In the genomic region with DNA sequence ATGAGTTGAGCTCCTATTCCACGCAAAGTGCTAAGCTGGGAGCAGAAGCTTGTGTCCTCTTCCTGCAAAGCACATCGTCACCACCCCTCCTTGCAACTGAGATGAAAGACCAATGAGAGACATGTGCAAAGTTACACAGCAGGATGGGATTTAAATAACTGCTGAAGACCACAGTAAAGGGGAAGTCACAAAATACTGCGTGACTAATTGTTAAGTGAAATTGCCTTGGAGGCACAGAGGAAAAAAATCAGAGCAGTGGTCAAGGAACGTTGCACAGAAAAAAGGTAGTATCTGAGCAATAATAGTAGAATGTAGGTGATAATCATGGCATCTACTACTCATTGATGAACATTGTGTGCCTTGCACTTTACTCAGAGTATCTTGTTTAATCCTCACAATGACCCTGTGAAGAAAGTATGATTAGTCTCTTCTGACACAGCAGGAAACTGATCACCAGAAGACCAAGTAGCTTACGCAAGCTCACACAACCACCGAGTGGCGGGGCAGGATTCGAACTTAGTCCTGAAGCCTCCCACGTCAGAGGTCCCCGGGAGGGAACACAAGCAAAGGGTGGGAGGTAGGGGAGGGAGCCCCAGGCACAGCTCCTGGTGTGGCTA, we compare ENCODE assay signal across 1 cellular context.
TF ChIP-seq lines count a peak whose summit lies in the region.

No MANE protein-coding gene starts in this region.

TF ChIP-seq in HepG2, 621 proteins besides CTCF, POLR2A, EP300 and RAD21:
- TF ChIP-seq ATF7-NPFF (CRISPR knock-in tag; IDR thresholded peaks at IDR 0.05; ENCODE audit: low read depth) (no peak), ZFX (CRISPR knock-in tag; IDR thresholded peaks at IDR 0.05; ENCODE audit: low read depth) (no peak), ZSCAN12 (CRISPR knock-in tag; IDR thresholded peaks at IDR 0.05) (no peak), SP1 (IDR thresholded peaks at IDR 0.05) (no peak), SP1 (CRISPR knock-in tag; IDR thresholded peaks at IDR 0.05) (no peak), ZNF879 (CRISPR knock-in tag; IDR thresholded peaks at IDR 0.05) (no peak), ATAD3A (CRISPR knock-in tag; IDR thresholded peaks at IDR 0.05) (no peak), DR1 (CRISPR knock-in tag; IDR thresholded peaks at IDR 0.05) (no peak), FOXK2 (IDR thresholded peaks at IDR 0.05) (no peak), PCBP2 (optimal IDR thresholded peaks at IDR 0.05; ENCODE audit: low read depth, low read length, poor library complexity, severe bottlenecking) (no peak), ZC3H13 (CRISPR knock-in tag; IDR thresholded peaks at IDR 0.05) (no peak), ZNF550 (CRISPR knock-in tag; IDR thresholded peaks at IDR 0.05; ENCODE audit: borderline replicate concordance) (no peak), SRF (IDR thresholded peaks at IDR 0.05; ENCODE audit: low read depth, low read length) (no peak), MAF1 (CRISPR knock-in tag; IDR thresholded peaks at IDR 0.05; ENCODE audit: borderline replicate concordance) (no peak), POLR2AphosphoS2 (IDR thresholded peaks at IDR 0.05; ENCODE audit: low read depth, low read length) (no peak), GABPB1 (CRISPR knock-in tag; IDR thresholded peaks at IDR 0.05) (no peak)
- TF ChIP-seq, protein P1, sequence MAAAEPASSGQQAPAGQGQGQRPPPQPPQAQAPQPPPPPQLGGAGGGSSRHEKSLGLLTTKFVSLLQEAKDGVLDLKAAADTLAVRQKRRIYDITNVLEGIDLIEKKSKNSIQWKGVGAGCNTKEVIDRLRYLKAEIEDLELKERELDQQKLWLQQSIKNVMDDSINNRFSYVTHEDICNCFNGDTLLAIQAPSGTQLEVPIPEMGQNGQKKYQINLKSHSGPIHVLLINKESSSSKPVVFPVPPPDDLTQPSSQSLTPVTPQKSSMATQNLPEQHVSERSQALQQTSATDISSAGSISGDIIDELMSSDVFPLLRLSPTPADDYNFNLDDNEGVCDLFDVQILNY (CRISPR knock-in tag; conservative IDR thresholded peaks at IDR 0.05) = no peak
- TF ChIP-seq, protein P2, sequence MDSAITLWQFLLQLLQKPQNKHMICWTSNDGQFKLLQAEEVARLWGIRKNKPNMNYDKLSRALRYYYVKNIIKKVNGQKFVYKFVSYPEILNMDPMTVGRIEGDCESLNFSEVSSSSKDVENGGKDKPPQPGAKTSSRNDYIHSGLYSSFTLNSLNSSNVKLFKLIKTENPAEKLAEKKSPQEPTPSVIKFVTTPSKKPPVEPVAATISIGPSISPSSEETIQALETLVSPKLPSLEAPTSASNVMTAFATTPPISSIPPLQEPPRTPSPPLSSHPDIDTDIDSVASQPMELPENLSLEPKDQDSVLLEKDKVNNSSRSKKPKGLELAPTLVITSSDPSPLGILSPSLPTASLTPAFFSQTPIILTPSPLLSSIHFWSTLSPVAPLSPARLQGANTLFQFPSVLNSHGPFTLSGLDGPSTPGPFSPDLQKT (CRISPR knock-in tag; IDR thresholded peaks at IDR 0.05; ENCODE audit: borderline replicate concordance) = no peak
- TF ChIP-seq, protein P3, sequence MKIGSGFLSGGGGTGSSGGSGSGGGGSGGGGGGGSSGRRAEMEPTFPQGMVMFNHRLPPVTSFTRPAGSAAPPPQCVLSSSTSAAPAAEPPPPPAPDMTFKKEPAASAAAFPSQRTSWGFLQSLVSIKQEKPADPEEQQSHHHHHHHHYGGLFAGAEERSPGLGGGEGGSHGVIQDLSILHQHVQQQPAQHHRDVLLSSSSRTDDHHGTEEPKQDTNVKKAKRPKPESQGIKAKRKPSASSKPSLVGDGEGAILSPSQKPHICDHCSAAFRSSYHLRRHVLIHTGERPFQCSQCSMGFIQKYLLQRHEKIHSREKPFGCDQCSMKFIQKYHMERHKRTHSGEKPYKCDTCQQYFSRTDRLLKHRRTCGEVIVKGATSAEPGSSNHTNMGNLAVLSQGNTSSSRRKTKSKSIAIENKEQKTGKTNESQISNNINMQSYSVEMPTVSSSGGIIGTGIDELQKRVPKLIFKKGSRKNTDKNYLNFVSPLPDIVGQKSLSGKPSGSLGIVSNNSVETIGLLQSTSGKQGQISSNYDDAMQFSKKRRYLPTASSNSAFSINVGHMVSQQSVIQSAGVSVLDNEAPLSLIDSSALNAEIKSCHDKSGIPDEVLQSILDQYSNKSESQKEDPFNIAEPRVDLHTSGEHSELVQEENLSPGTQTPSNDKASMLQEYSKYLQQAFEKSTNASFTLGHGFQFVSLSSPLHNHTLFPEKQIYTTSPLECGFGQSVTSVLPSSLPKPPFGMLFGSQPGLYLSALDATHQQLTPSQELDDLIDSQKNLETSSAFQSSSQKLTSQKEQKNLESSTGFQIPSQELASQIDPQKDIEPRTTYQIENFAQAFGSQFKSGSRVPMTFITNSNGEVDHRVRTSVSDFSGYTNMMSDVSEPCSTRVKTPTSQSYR (CRISPR knock-in tag; IDR thresholded peaks at IDR 0.05; ENCODE audit: borderline replicate concordance) = no peak
TF ChIP-seq in HepG2: peak in this region for 0.
